Comparison of ENCODE assay signal across 25 cellular contexts in genomic region chr17:56506349-56506748, GRCh38.
"Had no signal": no experiment of that assay in that cellular context is flagged by ENCODE, and none has a peak within 500 bp of the region (broad histone marks: within the 10 kb centered on the region; RNA-seq: fewer than 3 reads in every experiment).

No MANE protein-coding gene starts in this region.

- H3K4me3 ChIP-seq: adrenal gland had no signal

- H3K9me3 ChIP-seq: adrenal gland, SK-N-SH had no signal

- DNase-seq: activated CD4-positive, alpha-beta memory T cell treated with anti-CD3 and anti-CD28 coated beads, Interleukin-2, amount 10 ng/mL, durations not matched to agents 7 days and 5 days; activated CD4-positive, alpha-beta T cell treated with anti-CD3 and anti-CD28 coated beads, Interleukin-2, amount 50 U/mL, for 1 hour; activated CD4-positive, CD25-positive, alpha-beta regulatory T cell; activated gamma-delta T cell treated with Interleukin-2 at 50 U/mL for 16 hours; activated naive CD4-positive, alpha-beta T cell treated with anti-CD3 and anti-CD28 coated beads, Interleukin-2, amount 50 U/mL, for 16 hours; activated naive CD8-positive, alpha-beta T cell treated with anti-CD3 and anti-CD28 coated beads, Interleukin-2, amount 10 ng/mL, durations not matched to agents 7 days and 5 days; activated T-cell treated with anti-CD3 and anti-CD28 coated beads for 4 hours; activated T-cell treated with anti-CD3 and anti-CD28 coated beads, Interleukin-2, amount 50 U/mL, for 48 hours; adrenal gland; anterior cingulate cortex; caudate nucleus; KG1; NCI-H1092 treated with DMSO at 0.1 percent for 48 hours; NCI-H1417 treated with DMSO at 0.1 percent for 48 hours; NCI-H1694 treated with DMSO at 0.1 percent for 48 hours; NCI-H2029 treated with DMSO at 0.1 percent for 48 hours; NCI-H510A treated with DMSO at 0.1 percent for 48 hours; NCI-H69; NK-92 treated with Interleukin-12 subunit alpha and Interleukin-12 subunit beta, amount 100 ng/mL, for 24 hours; OCI-M1; RPMI8226; SK-N-SH; T-helper 1 cell had no signal

- H3K4me1 Mint-ChIP-seq: activated CD4-positive, alpha-beta memory T cell treated with anti-CD3 and anti-CD28 coated beads, Interleukin-2, amount 10 ng/mL, durations not matched to agents 7 days and 5 days; activated naive CD8-positive, alpha-beta T cell treated with anti-CD3 and anti-CD28 coated beads, Interleukin-2, amount 10 ng/mL, durations not matched to agents 7 days and 5 days had no signal

- H3K27me3 ChIP-seq: adrenal gland had no signal

- H3K9ac ChIP-seq: SK-N-SH had no signal

- H3K4me3 Mint-ChIP-seq: activated CD4-positive, alpha-beta memory T cell treated with anti-CD3 and anti-CD28 coated beads, Interleukin-2, amount 10 ng/mL, durations not matched to agents 7 days and 5 days; activated naive CD8-positive, alpha-beta T cell treated with anti-CD3 and anti-CD28 coated beads, Interleukin-2, amount 10 ng/mL, durations not matched to agents 7 days and 5 days had no signal

- H3K4me1 ChIP-seq: adrenal gland had no signal

- H3K36me3 Mint-ChIP-seq: activated naive CD8-positive, alpha-beta T cell treated with anti-CD3 and anti-CD28 coated beads, Interleukin-2, amount 10 ng/mL, durations not matched to agents 7 days and 5 days had no signal

- H3K27ac ChIP-seq: adrenal gland, VCaP had no signal

- H3K36me3 ChIP-seq: adrenal gland had no signal

- H3K27ac Mint-ChIP-seq: activated CD4-positive, alpha-beta memory T cell treated with anti-CD3 and anti-CD28 coated beads, Interleukin-2, amount 10 ng/mL, durations not matched to agents 7 days and 5 days; activated naive CD8-positive, alpha-beta T cell treated with anti-CD3 and anti-CD28 coated beads, Interleukin-2, amount 10 ng/mL, durations not matched to agents 7 days and 5 days; activated T-helper 2 cell treated with anti-CD3 and anti-CD28 coated beads, Interferon-gamma antibody, Interleukin-2, Interleukin-4, amounts not matched to agents 10 μg/mL and 5 μg/mL and 100 μg/mL, durations not matched to agents 14 hours and 24 hours and 36 hours had no signal

- H3K9me3 Mint-ChIP-seq: activated CD4-positive, alpha-beta memory T cell treated with anti-CD3 and anti-CD28 coated beads, Interleukin-2, amount 10 ng/mL, durations not matched to agents 7 days and 5 days; activated naive CD8-positive, alpha-beta T cell treated with anti-CD3 and anti-CD28 coated beads, Interleukin-2, amount 10 ng/mL, durations not matched to agents 7 days and 5 days; activated T-helper 2 cell treated with anti-CD3 and anti-CD28 coated beads, Interferon-gamma antibody, Interleukin-2, Interleukin-4, amounts not matched to agents 10 μg/mL and 5 μg/mL and 100 μg/mL, durations not matched to agents 14 hours and 24 hours and 36 hours had no signal
